ENCODE assay signal across 8 cellular contexts in genomic region chr7:66493235-66494181, GRCh38.
DNase-seq lines count a peak whose midpoint lies in the region; ATAC-seq and TF ChIP-seq lines count a peak whose summit lies in the region.

No MANE protein-coding gene starts in this region.

- peak overlapping the region; percentile 89 for H3K27ac Mint-ChIP-seq in activated T-helper 1 cell treated with anti-CD3 and anti-CD28 coated beads, Interleukin-12 subunit alpha, Interleukin-12 subunit beta, Interleukin-2, Interleukin-4 antibody, amounts not matched to agents 30 ng/mL and 10 ng/mL and 1 ng/mL, durations not matched to agents 14 hours and 24 hours and 36 hours
- H3K27ac Mint-ChIP-seq in naive thymus-derived CD4-positive, alpha-beta T cell, result peak overlapping the region; percentile 95 to 100 (median 98)
- H3K27ac Mint-ChIP-seq in stimulated activated naive B cell treated with anti-CD40 and anti-IgM and Interleukin-4, amounts not matched to agents 10 μg/mL and 1 μg/mL and 100 μg/mL, for 72 hours, result peak overlapping the region; percentile 97

- no peaks in the 10 kb centered on the region for H3K9me3 ChIP-seq in DND-41 (ENCODE audit: insufficient read depth, low read length, severe bottlenecking)
- H3K9me3 ChIP-seq in Peyer's patch, result no peaks in the 10 kb centered on the region
- no peaks in the 10 kb centered on the region for H3K9me3 ChIP-seq in naive thymus-derived CD4-positive, alpha-beta T cell (ENCODE audit: control insufficient read depth in 2 of 3, low read length in 3 of 3)

- POLR2A ChIA-PET in naive thymus-derived CD4-positive, alpha-beta T cell (lab: Charles Lee), result interaction anchor here (0.6 to 3.2 kb wide), 26 partner anchors 10 to 1675 kb away, joined by 3 to 32 read pairs (median 4); partner anchors contain the start of genes ASL, ERV3-1, KCTD7 and RABGEF1

- H3K4me3 Mint-ChIP-seq in activated T-helper 1 cell treated with anti-CD3 and anti-CD28 coated beads, Interleukin-12 subunit alpha, Interleukin-12 subunit beta, Interleukin-2, Interleukin-4 antibody, amounts not matched to agents 30 ng/mL and 10 ng/mL and 1 ng/mL, durations not matched to agents 14 hours and 24 hours and 36 hours, result peak overlapping the region; percentile 89
- H3K4me3 Mint-ChIP-seq in naive thymus-derived CD4-positive, alpha-beta T cell, result peak overlapping the region; percentile 84 to 96 (median 94)
- peak overlapping the region; percentile 90 to 93 for H3K4me3 Mint-ChIP-seq in stimulated activated naive B cell treated with anti-CD40 and anti-IgM and Interleukin-4, amounts not matched to agents 10 μg/mL and 1 μg/mL and 100 μg/mL, for 72 hours

- H3K4me1 Mint-ChIP-seq in activated T-helper 1 cell treated with anti-CD3 and anti-CD28 coated beads, Interleukin-12 subunit alpha, Interleukin-12 subunit beta, Interleukin-2, Interleukin-4 antibody, amounts not matched to agents 30 ng/mL and 10 ng/mL and 1 ng/mL, durations not matched to agents 14 hours and 24 hours and 36 hours (ENCODE audit: low read depth), result peaks cover 10% of the 10 kb centered on the region
- peaks cover 0 to 32% (median 17%) of the 10 kb centered on the region in 7 donors for H3K4me1 Mint-ChIP-seq in naive thymus-derived CD4-positive, alpha-beta T cell
- H3K4me1 Mint-ChIP-seq in stimulated activated naive B cell treated with anti-CD40 and anti-IgM and Interleukin-4, amounts not matched to agents 10 μg/mL and 1 μg/mL and 100 μg/mL, for 72 hours, result peaks cover 4 to 20% of the 10 kb centered on the region in 2 donors

- H3K27me3 Mint-ChIP-seq in activated T-helper 1 cell treated with anti-CD3 and anti-CD28 coated beads, Interleukin-12 subunit alpha, Interleukin-12 subunit beta, Interleukin-2, Interleukin-4 antibody, amounts not matched to agents 30 ng/mL and 10 ng/mL and 1 ng/mL, durations not matched to agents 14 hours and 24 hours and 36 hours (ENCODE audit: insufficient read depth), result no peaks in the 10 kb centered on the region
- no peaks in the 10 kb centered on the region for H3K27me3 Mint-ChIP-seq in naive thymus-derived CD4-positive, alpha-beta T cell
- no peaks in the 10 kb centered on the region for H3K27me3 Mint-ChIP-seq in stimulated activated naive B cell treated with anti-CD40 and anti-IgM and Interleukin-4, amounts not matched to agents 10 μg/mL and 1 μg/mL and 100 μg/mL, for 72 hours

- intact Hi-C loops in activated T-helper 1 cell treated with anti-CD3 and anti-CD28 coated beads, Interleukin-12 subunit alpha, Interleukin-12 subunit beta, Interleukin-2, Interleukin-4 antibody, amounts not matched to agents 30 ng/mL and 10 ng/mL and 1 ng/mL, durations not matched to agents 14 hours and 24 hours and 36 hours (cut with micrococcal nuclease), result loop anchor here (1.0 to 10.0 kb wide), 15 partner anchors 39 to 1119 kb away; partner anchors contain the start of genes ASL, GUSB, KCTD7 and RABGEF1
- intact Hi-C loops in naive thymus-derived CD4-positive, alpha-beta T cell (cut with micrococcal nuclease), result loop anchor here (1.0 to 10.0 kb wide), 21 partner anchors 64 to 1119 kb away; partner anchors contain the start of genes CRCP (in 2 of the 2), GUSB (in 2 of the 2), KCTD7 (in 2 of the 2) and RABGEF1 (in 2 of the 2)

- peak overlapping the region; percentile 81 for H3K9ac ChIP-seq in DND-41 (ENCODE audit: low read depth, low read length)
- peak overlapping the region; percentile 84 for H3K9ac ChIP-seq in KMS-11

- H4K20me1 ChIP-seq in DND-41 (ENCODE audit: insufficient read depth, low read length), result no peaks in the 10 kb centered on the region
- H4K20me1 ChIP-seq in KMS-11 (ENCODE audit: insufficient read depth), result no peaks in the 10 kb centered on the region

- H3K27me3 ChIP-seq in DND-41 (ENCODE audit: insufficient read depth, low read length, poor library complexity), result no peaks in the 10 kb centered on the region
- no peaks in the 10 kb centered on the region for H3K27me3 ChIP-seq in KMS-11 (ENCODE audit: insufficient read depth, low read depth)
- H3K27me3 ChIP-seq in Peyer's patch, result no peaks in the 10 kb centered on the region
- no peaks in the 10 kb centered on the region for H3K27me3 ChIP-seq in naive thymus-derived CD4-positive, alpha-beta T cell (ENCODE audit: control insufficient read depth in 2 of 2, insufficient read depth in 2 of 2, low read length in 2 of 2)

- peak overlapping the region; percentile 40 to 77 for H3K4me3 ChIP-seq in DND-41 (ENCODE audit: low read depth in 1 of 2, low read length in 2 of 2)
- no peak overlapping the region for H3K4me3 ChIP-seq in KMS-11 (IDR thresholded peaks at IDR 0.05; ENCODE audit: insufficient read depth, low read depth, low read length)
- peak overlapping the region; percentile 65 to 80 (median 74) for H3K4me3 ChIP-seq in Peyer's patch
- H3K4me3 ChIP-seq in naive thymus-derived CD4-positive, alpha-beta T cell (ENCODE audit: low read length), result peak overlapping the region; percentile 89

- peak overlapping the region; percentile 84 for H3K27ac ChIP-seq in DND-41 (ENCODE audit: low read length)
- H3K27ac ChIP-seq in KMS-11, result peak overlapping the region; percentile 75
- H3K27ac ChIP-seq in Peyer's patch, result peak overlapping the region; percentile 86 to 97 (median 93)
- peak overlapping the region; percentile 92 for H3K27ac ChIP-seq in naive thymus-derived CD4-positive, alpha-beta T cell (ENCODE audit: low read depth, low read length)

- H3K36me3 Mint-ChIP-seq in activated T-helper 1 cell treated with anti-CD3 and anti-CD28 coated beads, Interleukin-12 subunit alpha, Interleukin-12 subunit beta, Interleukin-2, Interleukin-4 antibody, amounts not matched to agents 30 ng/mL and 10 ng/mL and 1 ng/mL, durations not matched to agents 14 hours and 24 hours and 36 hours (ENCODE audit: low read depth), result peaks cover 2% of the 10 kb centered on the region
- H3K36me3 Mint-ChIP-seq in naive thymus-derived CD4-positive, alpha-beta T cell, result peaks cover 0 to 8% (median 3%) of the 10 kb centered on the region in 5 donors
- peaks cover 13 to 20% of the 10 kb centered on the region in 2 donors for H3K36me3 Mint-ChIP-seq in stimulated activated naive B cell treated with anti-CD40 and anti-IgM and Interleukin-4, amounts not matched to agents 10 μg/mL and 1 μg/mL and 100 μg/mL, for 72 hours

- CTCF ChIA-PET in naive thymus-derived CD4-positive, alpha-beta T cell (lab: Charles Lee), result interaction anchor here (0.6 to 1.0 kb wide), 2 partner anchors 27 to 160 kb away, joined by 3 read pairs; no protein-coding TSS in a partner anchor

- H3K4me2 ChIP-seq in DND-41 (ENCODE audit: insufficient read depth, low read length) (peak overlapping the region; percentile 79), KMS-11 (peak overlapping the region; percentile 93)

- H3K36me3 ChIP-seq in DND-41 (ENCODE audit: insufficient read depth, low read length), result no peaks in the 10 kb centered on the region; the same call in 1 of the 2 replicates
- no peaks in the 10 kb centered on the region for H3K36me3 ChIP-seq in KMS-11 (ENCODE audit: insufficient read depth)
- H3K36me3 ChIP-seq in Peyer's patch, result no peaks in the 10 kb centered on the region
- H3K36me3 ChIP-seq in naive thymus-derived CD4-positive, alpha-beta T cell (ENCODE audit: control insufficient read depth in 2 of 3, insufficient read depth in 3 of 3, low read length in 3 of 3), result peaks cover 0 to 4% (median 0%) of the 10 kb centered on the region in 3 experiments

- peak; percentile 90 for ATAC-seq in DND-41 (ENCODE audit: insufficient read depth, low read depth)
- ATAC-seq in GM21737 (IDR thresholded peaks at IDR 0.05; ENCODE audit: unreplicated experiment), result peak; percentile 98
- peak; percentile 97 for ATAC-seq in naive thymus-derived CD4-positive, alpha-beta T cell
- ATAC-seq in stimulated activated naive B cell treated with anti-CD40 and anti-IgM and Interleukin-4, amounts not matched to agents 10 μg/mL and 1 μg/mL and 100 μg/mL, for 72 hours (replicated peaks), result peak; percentile 97

- DNase-seq in DND-41, result peak; percentile 96
- DNase-seq in Peyer's patch, result peak; percentile 98 to 99 (median 98)
- peak; percentile 96 for DNase-seq in activated T-helper 1 cell treated with anti-CD3 and anti-CD28 coated beads, Interleukin-12 subunit alpha, Interleukin-12 subunit beta, Interleukin-2, Interleukin-4 antibody, amounts not matched to agents 30 ng/mL and 10 ng/mL and 1 ng/mL, durations not matched to agents 14 hours and 24 hours and 36 hours (ENCODE audit: low spot score)
- peak; percentile 98 for DNase-seq in fibroblast of gingiva (ENCODE audit: low read depth)
- peak; percentile 94 to 98 (median 97) for DNase-seq in naive thymus-derived CD4-positive, alpha-beta T cell
- peak; percentile 97 for DNase-seq in stimulated activated naive B cell treated with anti-CD40 and anti-IgM and Interleukin-4, amounts not matched to agents 10 μg/mL and 1 μg/mL and 100 μg/mL, for 72 hours

- H3K4me1 ChIP-seq in DND-41 (ENCODE audit: insufficient read depth, low read length), result peaks cover 21% of the 10 kb centered on the region
- peaks cover 10% of the 10 kb centered on the region for H3K4me1 ChIP-seq in KMS-11 (ENCODE audit: low read depth, poor library complexity, severe bottlenecking)
- H3K4me1 ChIP-seq in Peyer's patch, result peaks cover 0 to 14% (median 3%) of the 10 kb centered on the region in 4 donors
- peaks cover 4 to 8% of the 10 kb centered on the region in 2 donors for H3K4me1 ChIP-seq in naive thymus-derived CD4-positive, alpha-beta T cell (ENCODE audit: control insufficient read depth in 2 of 2, insufficient read depth in 2 of 2, low read length in 2 of 2)

- H3K79me2 ChIP-seq in DND-41 (ENCODE audit: insufficient read depth, low read length) (peaks cover 10% of the 10 kb centered on the region), KMS-11 (ENCODE audit: insufficient read depth, low read depth) (no peaks in the 10 kb centered on the region)

- peak; percentile 88 to 93 for TF ChIP-seq POLR2A in Peyer's patch (IDR thresholded peaks at IDR 0.05)

- H2AFZ ChIP-seq in DND-41 (ENCODE audit: low read depth, low read length) (peak overlapping the region; percentile 93), KMS-11 (ENCODE audit: low read depth) (peak overlapping the region; percentile 95)

- no peaks in the 10 kb centered on the region for H3K9me3 Mint-ChIP-seq in activated T-helper 1 cell treated with anti-CD3 and anti-CD28 coated beads, Interleukin-12 subunit alpha, Interleukin-12 subunit beta, Interleukin-2, Interleukin-4 antibody, amounts not matched to agents 30 ng/mL and 10 ng/mL and 1 ng/mL, durations not matched to agents 14 hours and 24 hours and 36 hours
- no peaks in the 10 kb centered on the region for H3K9me3 Mint-ChIP-seq in naive thymus-derived CD4-positive, alpha-beta T cell
- no peaks in the 10 kb centered on the region for H3K9me3 Mint-ChIP-seq in stimulated activated naive B cell treated with anti-CD40 and anti-IgM and Interleukin-4, amounts not matched to agents 10 μg/mL and 1 μg/mL and 100 μg/mL, for 72 hours

- TF ChIP-seq CTCF in DND-41 (IDR thresholded peaks at IDR 0.05; ENCODE audit: borderline replicate concordance, extremely low read depth, low read length, poor library complexity, severe bottlenecking) (peak; percentile 42), KMS-11 (conservative IDR thresholded peaks at IDR 0.05; ENCODE audit: low read depth, low read length) (0 out of 2 replicates have a peak, but pooled peaks have one; percentile 6), Peyer's patch (IDR thresholded peaks at IDR 0.05) (peak in 4 of 6 experiments; percentile 14 to 60 (median 56))
